In genomic region chr19:7863971-7864718, GRCh38 we compare ENCODE assay signal across 20 cellular contexts. TPM values are rescaled to one million over a fixed set of nuclear protein-coding genes. Genes with fewer than 3 reads are reported as not detected.
"Had no signal": no experiment of that assay in that cellular context is flagged by ENCODE, and none has a peak within 500 bp of the region (broad histone marks: within the 10 kb centered on the region; RNA-seq: fewer than 3 reads in every experiment).

No MANE protein-coding gene starts in this region.

- H3K4me3 ChIP-seq: cardiac muscle cell, gastroesophageal sphincter, stomach, thoracic aorta had no signal

- H3K27ac ChIP-seq: cardiac muscle cell, epithelial cell of prostate, gastroesophageal sphincter, stomach, thoracic aorta had no signal

- H3K36me3 Mint-ChIP-seq: immature natural killer cell had no signal

- ATAC-seq: gastroesophageal sphincter, left cardiac atrium had no signal

- H3K27ac Mint-ChIP-seq: activated B cell treated with CpG ODN at 0.5 μM for 24 hours, immature natural killer cell, nephron had no signal

- H3K36me3 ChIP-seq: cardiac muscle cell had no signal

- H3K9me3 Mint-ChIP-seq: activated B cell treated with CpG ODN at 0.5 μM for 24 hours, immature natural killer cell, nephron had no signal

- H3K9me3 ChIP-seq: gastroesophageal sphincter, stomach, thoracic aorta had no signal

- FAIRE-seq: colon, TTC549 had no signal

- H3K4me3 Mint-ChIP-seq: activated B cell treated with CpG ODN at 0.5 μM for 24 hours, nephron had no signal

- DNase-seq: activated B cell treated with CpG ODN at 0.5 μM for 24 hours; activated effector memory CD4-positive, alpha-beta T cell treated with anti-CD3 and anti-CD28 coated beads, Interleukin-2, amount 50 U/mL, for 16 hours; activated T-cell treated with anti-CD3 and anti-CD28 coated beads, Interleukin-2, amount 50 U/mL, for 1 hour; effector CD4-positive, alpha-beta T cell; hypothalamus; immature natural killer cell; left cardiac atrium; stimulated activated CD4-positive, alpha-beta T cell treated with anti-CD3 and anti-CD28 coated beads, Interleukin-4, amount 100 ng/mL, for 4 hours; stomach; T-helper 2 cell had no signal

RNA-seq across cellular contexts. Expression of gene PRR36, which starts 10.0 kb away (rescaled TPM):
- total RNA-seq: activated B cell treated with CpG ODN at 0.5 μM for 24 hours, gastroesophageal sphincter, lung microvascular endothelial cell, thoracic aorta had no signal
- polyA plus RNA-seq: immature natural killer cell had no signal

RNA-seq across cellular contexts. Expression of gene LRRC8E, which starts 24.2 kb away (rescaled TPM):
- total RNA-seq: activated B cell treated with CpG ODN at 0.5 μM for 24 hours, mononuclear cell had no signal
- polyA plus RNA-seq: cardiac muscle cell, immature natural killer cell had no signal

RNA-seq across cellular contexts. Expression of gene TGFBR3L, which starts 50.5 kb away (rescaled TPM):
- total RNA-seq: activated B cell treated with CpG ODN at 0.5 μM for 24 hours, lung microvascular endothelial cell, stomach, thoracic aorta, urinary bladder had no signal
